ENCODE assay signal across 1 cellular context in genomic region chr6:117496383-117496990, GRCh38.
TF ChIP-seq lines count a peak whose summit lies in the region.

No MANE protein-coding gene starts in this region.

TF ChIP-seq in GM23338, 12 proteins besides CTCF, POLR2A, EP300 and RAD21 (continued from another document):
- TF ChIP-seq ZNF462 (CRISPR knock-in tag; IDR thresholded peaks at IDR 0.05): no peak
- TF ChIP-seq EZH2 (IDR thresholded peaks at IDR 0.05; ENCODE audit: low read depth, unreplicated experiment): no peak
- no peak for TF ChIP-seq ETS1 (IDR thresholded peaks at IDR 0.05)
- TF ChIP-seq ZNF331 (CRISPR knock-in tag; IDR thresholded peaks at IDR 0.05; ENCODE audit: low read depth): no peak
